Comparison of ENCODE assay signal across 10 cellular contexts in genomic region chr1:26358411-26359384, GRCh38. TPM values are rescaled to one million over a fixed set of nuclear protein-coding genes. Genes with fewer than 3 reads are reported as not detected.
DNase-seq lines count a peak whose midpoint lies in the region; ATAC-seq and TF ChIP-seq lines count a peak whose summit lies in the region.
"Had no signal": no experiment of that assay in that cellular context is flagged by ENCODE, and none has a peak within 500 bp of the region (broad histone marks: within the 10 kb centered on the region; RNA-seq: fewer than 3 reads in every experiment).

No MANE protein-coding gene starts in this region.

- H3K27ac ChIP-seq in PC-3 (ENCODE audit: low read length) (peak overlapping the region; percentile 53), mesendoderm (ENCODE audit: low read depth, low read length) (no peak overlapping the region), transverse colon (peak overlapping the region; percentile 59 to 76 (median 68))

- H3K23ac ChIP-seq in mesendoderm (ENCODE audit: low read length) = no peak overlapping the region

- H3K4me2 ChIP-seq in PC-3 (ENCODE audit: low read length) (peak overlapping the region; percentile 26), mesendoderm (ENCODE audit: low read length) (no peak overlapping the region)
- H3K4me2 ChIP-seq: SK-N-SH had no signal

- H3K36me3 ChIP-seq in PC-3 (ENCODE audit: low read depth, low read length) = no peaks in the 10 kb centered on the region
- no peaks in the 10 kb centered on the region for H3K36me3 ChIP-seq in mesendoderm (ENCODE audit: control insufficient read depth, insufficient read depth, low read length)
- no peaks in the 10 kb centered on the region for H3K36me3 ChIP-seq in transverse colon

- peak; percentile 60 for TF ChIP-seq POLR2A in transverse colon (IDR thresholded peaks at IDR 0.05)

- no peak overlapping the region for H3K9ac ChIP-seq in PC-3 (ENCODE audit: low read length)
- no peak overlapping the region for H3K9ac ChIP-seq in mesendoderm (ENCODE audit: low read length)
- H3K9ac ChIP-seq: SK-N-SH had no signal

- no peaks in the 10 kb centered on the region for H3K9me2 ChIP-seq in PC-3 (replicated peaks; ENCODE audit: low read length)
- H3K9me2 ChIP-seq: SK-N-SH had no signal

- TF ChIP-seq EP300 in transverse colon (IDR thresholded peaks at IDR 0.05; ENCODE audit: low read depth) = no peak

- H3K4ac ChIP-seq in mesendoderm (ENCODE audit: low read depth, low read length) = no peak overlapping the region

- POLR2A ChIA-PET in PC-3 (lab: Charles Lee; ENCODE audit: unreplicated experiment) = interaction anchor here (0.6 kb wide), 1 partner anchor 47 kb away, joined by 3 read pairs; no protein-coding TSS in a partner anchor

- H3K4me3 ChIP-seq in PC-3 (ENCODE audit: low read length) (no peak overlapping the region), mesendoderm (ENCODE audit: low read length) (no peak overlapping the region), transverse colon (no peak overlapping the region)

- H4K5ac ChIP-seq in mesendoderm (ENCODE audit: low read length) = no peak overlapping the region

- H3K79me2 ChIP-seq in PC-3 (ENCODE audit: low read length) (peaks cover under 1% of the 10 kb centered on the region; the same call in 1 of the 2 replicates), mesendoderm (ENCODE audit: control insufficient read depth, insufficient read depth, low read length) (no peaks in the 10 kb centered on the region)

- no peaks in the 10 kb centered on the region for H3K9me3 ChIP-seq in PC-3 (ENCODE audit: low read length)
- H3K9me3 ChIP-seq in transverse colon = no peaks in the 10 kb centered on the region
- H3K9me3 ChIP-seq: SK-N-SH had no signal

- H3K79me1 ChIP-seq in mesendoderm (ENCODE audit: low read length) = no peaks in the 10 kb centered on the region

- no peaks in the 10 kb centered on the region for H4K20me1 ChIP-seq in PC-3 (ENCODE audit: low read length)

- no TSS peak for BruUV-seq in PC-3 (replicated peaks; lab: Mats Ljungman, UMichigan)

- H3K56ac ChIP-seq in mesendoderm (ENCODE audit: low read length) = no peak overlapping the region

- H3K4me1 ChIP-seq in PC-3 (ENCODE audit: insufficient read depth, low read length) = peaks cover 32% of the 10 kb centered on the region
- peaks cover 3% of the 10 kb centered on the region for H3K4me1 ChIP-seq in mesendoderm (ENCODE audit: control insufficient read depth, low read depth, low read length)
- peaks cover 11 to 55% (median 43%) of the 10 kb centered on the region in 4 donors for H3K4me1 ChIP-seq in transverse colon

- H3K18ac ChIP-seq in mesendoderm (ENCODE audit: low read length) = no peak overlapping the region

- H3K27me3 ChIP-seq in PC-3 (ENCODE audit: low read length) = no peaks in the 10 kb centered on the region
- no peaks in the 10 kb centered on the region for H3K27me3 ChIP-seq in mesendoderm (ENCODE audit: insufficient read depth, low read length, poor library complexity)
- peaks cover 34% of the 10 kb centered on the region for H3K27me3 ChIP-seq in transverse colon

- in situ Hi-C loops in transverse colon (cut with MboI; ENCODE audit: low pct_ligation_motif_present in 1 of 4, low pct_unique_long_range_greater_than_20kb in 1 of 4, low sequenced_read_pairs in 3 of 4) = no loop called here

- no peak overlapping the region for H2AK5ac ChIP-seq in mesendoderm (ENCODE audit: low read length)

- WGBS in mesendoderm (ENCODE audit: extremely low coverage, insufficient coverage, low lambda C conversion rate) = no CpG with 5 or more reads among the region's 15 CpGs
- 39 to 50% methylated on average over 2 to 15 of the region's 15 CpGs for WGBS in transverse colon (ENCODE audit: low coverage in 1 of 2), 2 donors

- no peak overlapping the region for H2BK15ac ChIP-seq in mesendoderm (replicated peaks; ENCODE audit: low read depth)

- H2BK120ac ChIP-seq in mesendoderm (ENCODE audit: low read depth, low read length) = no peak overlapping the region

- CTCF ChIA-PET in PC-3 (lab: Charles Lee) = interaction anchor here (0.6 to 0.9 kb wide), 2 partner anchors 111 to 1305 kb away, joined by 4 read pairs; no protein-coding TSS in a partner anchor

- no peak overlapping the region for H2BK5ac ChIP-seq in mesendoderm (ENCODE audit: low read length)

- no peak overlapping the region for H4K8ac ChIP-seq in mesendoderm (ENCODE audit: low read depth, low read length)

- H2AFZ ChIP-seq in PC-3 (ENCODE audit: low read length) = 0 out of 2 replicates have a peak overlapping the region, but pooled peaks have one; percentile 53

- no peaks in the 10 kb centered on the region for H3F3A ChIP-seq in PC-3 (ENCODE audit: low read length, unreplicated experiment)

- ATAC-seq in PC-3 (peak; percentile 39), GM18907 (IDR thresholded peaks at IDR 0.05; ENCODE audit: unreplicated experiment) (no peak)

- TF ChIP-seq CTCF in PC-3 (conservative IDR thresholded peaks at IDR 0.05; ENCODE audit: low read depth, low read length) (no peak), transverse colon (IDR thresholded peaks at IDR 0.05) (peak in 1 of 5 experiments; percentile 14)

- intact Hi-C loops in PC-3 (cut with micrococcal nuclease) = no loop called here
- intact Hi-C loops in transverse colon (cut with DNase I; ENCODE audit: low total_unique reads) = loop anchor here (5.0 kb wide), 1 partner anchor 606 kb away; no protein-coding TSS in a partner anchor

- DNase-seq in PC-3 (peak; percentile 77), mesendoderm (peak; percentile 80), transverse colon (peak; percentile 83), NCI-H446 (lab: John Stamatoyannopoulos, UW) (no peak), NCI-H2227 (lab: John Stamatoyannopoulos, UW; ENCODE audit: unreplicated experiment) (no peak)
- peak; percentile 76 to 80 for DNase-seq in activated T-cell treated with anti-CD3 and anti-CD28 coated beads, Interleukin-2, amount 50 U/mL, for 48 hours
- DNase-seq: SK-N-SH had no signal

RNA-seq across cellular contexts. Expression of gene CRYBG2, which starts 4.8 kb away (rescaled TPM):
- total RNA-seq in PC-3 (2014; rRNA removed) = 15.3 and 16.1 TPM in 2 replicates
- 3.8 TPM for polyA plus RNA-seq in mesendoderm (2013, experiment 1 of 2)
- polyA plus RNA-seq in mesendoderm (2013, experiment 2 of 2) = 4.4 TPM
- total RNA-seq in transverse colon = 10 to 100 TPM in 3 of 4 donors, 1 to 10 TPM in 1; 2.8 to 41.9 (median 22.3) TPM
- total RNA-seq: H4 had no signal

RNA-seq across cellular contexts. Expression of gene ZNF683, which starts 13.9 kb away (rescaled TPM):
- total RNA-seq in PC-3 (2014; rRNA removed) (not detected in 2 replicates), transverse colon (not detected)
- 1.4 TPM for polyA plus RNA-seq in mesendoderm (2013, experiment 1 of 2)
- polyA plus RNA-seq in mesendoderm (2013, experiment 2 of 2) = 1.5 TPM
- total RNA-seq: H4, temporal lobe had no signal
- polyA plus RNA-seq: SK-N-SH had no signal

RNA-seq across cellular contexts. Expression of gene CD52, which starts 40.9 kb away (rescaled TPM):
- total RNA-seq in PC-3 (2014; rRNA removed) = not detected in 2 replicates
- polyA plus RNA-seq in mesendoderm (2013, experiment 1 of 2) = 6.4 TPM
- polyA plus RNA-seq in mesendoderm (2013, experiment 2 of 2) = 5.3 TPM
- 10 to 100 TPM in 2 of 4 donors, 1 to 10 TPM in 1, not detected in 1; 5.3 to 56.1 (median 21.1) TPM for total RNA-seq in transverse colon
- total RNA-seq: temporal lobe had no signal
- polyA plus RNA-seq: SK-N-SH had no signal

RNA-seq across cellular contexts. Expression of gene LIN28A, which starts 51.9 kb away (rescaled TPM):
- total RNA-seq in PC-3 (2014; rRNA removed) (not detected in 2 replicates), transverse colon (not detected)
- 665 TPM for polyA plus RNA-seq in mesendoderm (2013, experiment 1 of 2)
- polyA plus RNA-seq in mesendoderm (2013, experiment 2 of 2) = 652 TPM
- total RNA-seq: H4, temporal lobe had no signal
- polyA plus RNA-seq: SK-N-SH had no signal

RNA-seq across cellular contexts. Expression of gene UBXN11, which starts 52.3 kb away (rescaled TPM):
- total RNA-seq in PC-3 (2014; rRNA removed) (19.4 and 24.6 TPM in 2 replicates), transverse colon (10 to 100 TPM in 2 of 4 donors, 1 to 10 TPM in 2; 4.9 to 17.9 (median 12.0) TPM)
- 6.0 TPM for polyA plus RNA-seq in mesendoderm (2013, experiment 1 of 2)
- polyA plus RNA-seq in mesendoderm (2013, experiment 2 of 2) = 6.4 TPM

Comparison
In these comparisons a context has a peak if more than half of its experiments do, and no peak if none do; other contexts are left out.
1. DNase-seq: peak in PC-3 (single experiment), activated T-cell treated with anti-CD3 and anti-CD28 coated beads, Interleukin-2, amount 50 U/mL, for 48 hours (2 of 2), mesendoderm (single experiment) and transverse colon (single experiment); none in NCI-H446 (0 of 2) and NCI-H2227 (single experiment).